10 cellular contexts compared by ENCODE assay signal in genomic region chr9:133349965-133350624, GRCh38. TPM values are rescaled to one million over a fixed set of nuclear protein-coding genes. Genes with fewer than 3 reads are reported as not detected.
A peak's percentile ranks its signal among the peaks of the same experiment; 100 is the strongest.
DNase-seq lines count a peak whose midpoint lies in the region; ATAC-seq and TF ChIP-seq lines count a peak whose summit lies in the region.
"Had no signal": no experiment of that assay in that cellular context is flagged by ENCODE, and none has a peak within 500 bp of the region (broad histone marks: within the 10 kb centered on the region; RNA-seq: fewer than 3 reads in every experiment).

No MANE protein-coding gene starts in this region.

- DNase-seq in CD4-positive, alpha-beta memory T cell: peak in 1 of 5 donors; percentile 22
- DNase-seq in activated naive CD8-positive, alpha-beta T cell treated with anti-CD3 and anti-CD28 coated beads, Interleukin-2, amount 50 U/mL, for 24 hours: no peak
- no peak for DNase-seq in mesothelial cell of epicardium (ENCODE audit: low spot score in 2 of 2, unreplicated experiment in 2 of 2)
- DNase-seq in midbrain (lab: John Stamatoyannopoulos, UW): no peak
- no peak for DNase-seq in SW 1271 (lab: John Stamatoyannopoulos, UW)
- DNase-seq: H7, kidney glomerular epithelial cell had no signal

- H3K9me3 ChIP-seq in CD4-positive, alpha-beta memory T cell (ENCODE audit: control insufficient read depth in 1 of 2, low read length in 2 of 2): no peaks in the 10 kb centered on the region
- H3K9me3 ChIP-seq in HUES6 (ENCODE audit: control insufficient read depth, insufficient read depth, low read depth, low read length): no peaks in the 10 kb centered on the region

- peak overlapping the region in 6 of 7 donors; percentile 22 to 96 (median 93) for H3K27ac Mint-ChIP-seq in CD4-positive, alpha-beta memory T cell
- peak overlapping the region; percentile 97 for H3K27ac Mint-ChIP-seq in activated naive CD8-positive, alpha-beta T cell treated with anti-CD3 and anti-CD28 coated beads, Interleukin-2, amount 50 U/mL, for 24 hours
- peak overlapping the region; percentile 100 for H3K27ac Mint-ChIP-seq in mesothelial cell of epicardium

- POLR2A ChIA-PET in CD4-positive, alpha-beta memory T cell (lab: Charles Lee; ENCODE audit: partially characterized antibody): interaction anchor here (1.1 to 18.1 kb wide), 2 partner anchors 21 to 148 kb away, joined by 3 to 437 read pairs; partner anchors contain the start of genes STKLD1 and SURF4

- no peak for TF ChIP-seq CTCF in mesothelial cell of epicardium (IDR thresholded peaks at IDR 0.05; ENCODE audit: unreplicated experiment)

- H3K9ac ChIP-seq in HUES6 (ENCODE audit: low read length): no peak overlapping the region

- no peak for ATAC-seq in activated naive CD8-positive, alpha-beta T cell treated with anti-CD3 and anti-CD28 coated beads, Interleukin-2, amount 50 U/mL, for 24 hours
- ATAC-seq in HG03469 (IDR thresholded peaks at IDR 0.05; ENCODE audit: unreplicated experiment): no peak
- ATAC-seq in GM21390 (IDR thresholded peaks at IDR 0.05; ENCODE audit: unreplicated experiment): no peak

- peaks cover 52% of the 10 kb centered on the region for H3K36me3 ChIP-seq in CD4-positive, alpha-beta memory T cell (ENCODE audit: insufficient read depth, low read length)
- H3K36me3 ChIP-seq in HUES6 (ENCODE audit: control insufficient read depth, insufficient read depth, low read length): peaks cover 65% of the 10 kb centered on the region

- no peaks in the 10 kb centered on the region for H3K9me3 Mint-ChIP-seq in CD4-positive, alpha-beta memory T cell
- no peaks in the 10 kb centered on the region for H3K9me3 Mint-ChIP-seq in activated naive CD8-positive, alpha-beta T cell treated with anti-CD3 and anti-CD28 coated beads, Interleukin-2, amount 50 U/mL, for 24 hours
- H3K9me3 Mint-ChIP-seq in mesothelial cell of epicardium: no peaks in the 10 kb centered on the region

- H3K4me1 Mint-ChIP-seq in CD4-positive, alpha-beta memory T cell: peaks cover 23 to 58% (median 37%) of the 10 kb centered on the region in 4 donors
- peaks cover 49% of the 10 kb centered on the region for H3K4me1 Mint-ChIP-seq in activated naive CD8-positive, alpha-beta T cell treated with anti-CD3 and anti-CD28 coated beads, Interleukin-2, amount 50 U/mL, for 24 hours
- peaks cover 23% of the 10 kb centered on the region for H3K4me1 Mint-ChIP-seq in mesothelial cell of epicardium

- peak overlapping the region in 6 of 8 donors; percentile 17 to 100 (median 29) for H3K4me3 Mint-ChIP-seq in CD4-positive, alpha-beta memory T cell
- H3K4me3 Mint-ChIP-seq in activated naive CD8-positive, alpha-beta T cell treated with anti-CD3 and anti-CD28 coated beads, Interleukin-2, amount 50 U/mL, for 24 hours: peak overlapping the region; percentile 97
- H3K4me3 Mint-ChIP-seq in mesothelial cell of epicardium: peak overlapping the region; percentile 48

- intact Hi-C loops in CD4-positive, alpha-beta memory T cell (cut with micrococcal nuclease): loop anchor here (2.0 kb wide), 1 partner anchor 109 kb away; the partner anchor contains the start of gene CACFD1

- peaks cover 33 to 66% of the 10 kb centered on the region in 2 donors for H3K36me3 Mint-ChIP-seq in CD4-positive, alpha-beta memory T cell
- peaks cover 56% of the 10 kb centered on the region for H3K36me3 Mint-ChIP-seq in activated naive CD8-positive, alpha-beta T cell treated with anti-CD3 and anti-CD28 coated beads, Interleukin-2, amount 50 U/mL, for 24 hours (ENCODE audit: low read depth)
- peaks cover 25% of the 10 kb centered on the region for H3K36me3 Mint-ChIP-seq in mesothelial cell of epicardium

- CTCF ChIA-PET in CD4-positive, alpha-beta memory T cell (lab: Charles Lee; ENCODE audit: partially characterized antibody): interaction anchor here (2.3 to 2.7 kb wide), 2 partner anchors 16 to 21 kb away, joined by 7 to 15 read pairs; no protein-coding TSS in a partner anchor

- H3K4me3 ChIP-seq in CD4-positive, alpha-beta memory T cell (ENCODE audit: low read length in 2 of 2): no peak overlapping the region
- peak overlapping the region; percentile 78 for H3K4me3 ChIP-seq in HUES6 (ENCODE audit: low read depth, low read length)

- no peaks in the 10 kb centered on the region for H3K27me3 ChIP-seq in CD4-positive, alpha-beta memory T cell (ENCODE audit: insufficient read depth, low read length)
- H3K27me3 ChIP-seq in HUES6 (ENCODE audit: control insufficient read depth, insufficient read depth, low read length): no peaks in the 10 kb centered on the region

- no peaks in the 10 kb centered on the region for H3K27me3 Mint-ChIP-seq in CD4-positive, alpha-beta memory T cell
- H3K27me3 Mint-ChIP-seq in activated naive CD8-positive, alpha-beta T cell treated with anti-CD3 and anti-CD28 coated beads, Interleukin-2, amount 50 U/mL, for 24 hours: peaks cover 3% of the 10 kb centered on the region
- H3K27me3 Mint-ChIP-seq in mesothelial cell of epicardium (ENCODE audit: low read depth): no peaks in the 10 kb centered on the region

- peaks cover 37% of the 10 kb centered on the region for H3K4me1 ChIP-seq in CD4-positive, alpha-beta memory T cell (ENCODE audit: insufficient read depth, low read length)
- H3K4me1 ChIP-seq in HUES6 (ENCODE audit: control insufficient read depth, insufficient read depth, low read length): peaks cover 11% of the 10 kb centered on the region; the same call in 1 of the 2 replicates

- H3K27ac ChIP-seq in CD4-positive, alpha-beta memory T cell (ENCODE audit: low read depth, low read length): peak overlapping the region; percentile 88
- H3K27ac ChIP-seq in HUES6 (ENCODE audit: low read depth, low read length): no peak overlapping the region

RNA-seq across cellular contexts. Expression of gene RPL7A, which starts 2.1 kb away (rescaled TPM):
- total RNA-seq in CD4-positive, alpha-beta memory T cell: 1,000 to 10,000 TPM; 2,104 to 2,268 TPM
- 1,000 to 10,000 TPM in 1 of 2 donors, 100 to 1,000 TPM in 1; 794 to 1,144 TPM for polyA plus RNA-seq in CD4-positive, alpha-beta memory T cell
- 2,220 to 2,356 TPM (median 2,311 TPM) in 3 replicates for total RNA-seq in mesothelial cell of epicardium

RNA-seq across cellular contexts. Expression of gene MED22, which starts 2.2 kb away (rescaled TPM):
- 10 to 100 TPM; 40.2 to 42.8 TPM for total RNA-seq in CD4-positive, alpha-beta memory T cell
- polyA plus RNA-seq in CD4-positive, alpha-beta memory T cell: 10 to 100 TPM in 1 of 2 donors, 1 to 10 TPM in 1; 8.1 to 16.0 TPM
- total RNA-seq in mesothelial cell of epicardium: 35.1 to 39.4 TPM (median 36.0 TPM) in 3 replicates

RNA-seq across cellular contexts. Expression of gene SURF1, which starts 6.2 kb away (rescaled TPM):
- 10 to 100 TPM; 54.3 to 61.1 TPM for total RNA-seq in CD4-positive, alpha-beta memory T cell
- polyA plus RNA-seq in CD4-positive, alpha-beta memory T cell: 100 to 1,000 TPM; 105 to 114 TPM
- 29.4 to 31.4 TPM (median 30.0 TPM) in 3 replicates for total RNA-seq in mesothelial cell of epicardium

RNA-seq across cellular contexts. Expression of gene SURF2, which starts 6.3 kb away (rescaled TPM):
- 10 to 100 TPM; 19.5 to 19.8 TPM for total RNA-seq in CD4-positive, alpha-beta memory T cell
- 10 to 100 TPM; 29.7 to 46.7 TPM for polyA plus RNA-seq in CD4-positive, alpha-beta memory T cell
- 10.3 to 12.7 TPM (median 12.1 TPM) in 3 replicates for total RNA-seq in mesothelial cell of epicardium

RNA-seq across cellular contexts. Expression of gene SURF6, which starts 14.1 kb away (rescaled TPM):
- 10 to 100 TPM; 28.6 to 28.9 TPM for total RNA-seq in CD4-positive, alpha-beta memory T cell
- polyA plus RNA-seq in CD4-positive, alpha-beta memory T cell: 10 to 100 TPM in 1 of 2 donors, 1 to 10 TPM in 1; 2.3 to 13.4 TPM
- total RNA-seq in mesothelial cell of epicardium: 22.8 to 25.6 TPM (median 24.9 TPM) in 3 replicates

Comparison
In these comparisons a context has a peak if more than half of its experiments do, and no peak if none do; other contexts are left out.
1. H3K4me3 Mint-ChIP-seq: peak in every context shown above with its lines; median percentile 97 in activated naive CD8-positive, alpha-beta T cell treated with anti-CD3 and anti-CD28 coated beads, Interleukin-2, amount 50 U/mL, for 24 hours; 48 in mesothelial cell of epicardium; 29 in CD4-positive, alpha-beta memory T cell.